ENCODE assay signal across 23 cellular contexts in the genomic region with DNA sequence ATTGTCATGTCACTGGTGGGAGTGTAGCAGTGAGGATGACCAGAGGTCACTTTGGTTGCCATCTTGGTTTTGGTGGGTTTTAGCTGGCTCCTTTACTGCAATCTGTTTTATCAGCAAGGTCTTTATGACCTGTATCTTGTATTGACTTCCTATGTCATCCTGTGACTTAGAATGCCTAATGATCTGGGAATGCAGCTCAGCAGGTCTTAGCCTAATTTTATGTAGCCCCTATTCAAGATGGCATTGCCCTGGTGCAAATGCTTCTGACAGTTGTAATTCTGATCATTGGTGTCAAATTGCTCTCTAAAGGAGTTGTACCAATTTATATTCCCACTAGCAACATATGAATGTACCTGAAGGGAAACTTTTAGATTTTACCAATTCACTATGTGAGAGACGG.
DNase-seq lines count a peak whose midpoint lies in the region; ATAC-seq, FAIRE-seq and TF ChIP-seq lines count a peak whose summit lies in the region.
"Had no signal": no experiment of that assay in that cellular context is flagged by ENCODE, and none has a peak within 500 bp of the region (broad histone marks: within the 10 kb centered on the region; RNA-seq: fewer than 3 reads in every experiment).

No MANE protein-coding gene starts in this region.

- TF ChIP-seq CTCF in PC-3 (conservative IDR thresholded peaks at IDR 0.05; ENCODE audit: low read depth, low read length), result no peak
- no peak for TF ChIP-seq CTCF in K562 (IDR thresholded peaks at IDR 0.05 in 2 of 3, conservative IDR thresholded peaks at IDR 0.05 in 1 of 3; ENCODE audit: insufficient read depth in 2 of 3, low read depth in 1 of 3, low read length in 3 of 3)
- no peak for TF ChIP-seq CTCF in epithelial cell of esophagus (IDR thresholded peaks at IDR 0.05; ENCODE audit: insufficient read depth, low read depth, low read length, missing control alignments)

- intact Hi-C loops in PC-3 (cut with micrococcal nuclease), result no loop called here
- intact Hi-C loops in K562 (cut with micrococcal nuclease), result loop anchor here (10.0 kb wide), 1 partner anchor 106 kb away; no protein-coding TSS in a partner anchor

- ATAC-seq in PC-3 (no peak), K562 (no peak), HG03457 (IDR thresholded peaks at IDR 0.05; ENCODE audit: unreplicated experiment) (no peak)
- ATAC-seq: A549; CD8-positive, alpha-beta T cell; GM12878 had no signal

- no peak for TF ChIP-seq EP300 in K562 (IDR thresholded peaks at IDR 0.05; ENCODE audit: low read length)

- POLR2A ChIA-PET in PC-3 (lab: Charles Lee; ENCODE audit: unreplicated experiment), result no interaction called here
- POLR2A ChIA-PET in K562 (lab: Yijun Ruan, JAX), result no interaction called here

- 0 out of 2 replicates have a peak overlapping the region, but pooled peaks have one; percentile 14 for H3K27ac ChIP-seq in PC-3 (ENCODE audit: low read length)
- no peak overlapping the region for H3K27ac ChIP-seq in K562 (ENCODE audit: extremely low read depth, low read depth, low read length)
- H3K27ac ChIP-seq: 22Rv1; A549; BLaER1 treated with 17β-estradiol and CSF1 and Interleukin-3, amounts not matched to agents 10 nM and 100 nM; C4-2B had no signal

- H3K9me1 ChIP-seq in K562 (ENCODE audit: control insufficient read depth, insufficient read depth, low read length), result no peaks in the 10 kb centered on the region

- CTCF ChIA-PET in PC-3 (lab: Charles Lee) (no interaction called here), K562 (lab: Yijun Ruan, JAX; ENCODE audit: low intra/inter-chr PET ratio) (no interaction called here)

- no peaks in the 10 kb centered on the region for H3K9me2 ChIP-seq in PC-3 (replicated peaks; ENCODE audit: low read length)

- 0 out of 2 replicates have a peak overlapping the region, but pooled peaks have one; percentile 4 for H3K4me2 ChIP-seq in PC-3 (ENCODE audit: low read length)
- no peak overlapping the region for H3K4me2 ChIP-seq in K562 (ENCODE audit: insufficient read depth, low read length)
- H3K4me2 ChIP-seq: A549; BLaER1 treated with 17β-estradiol and CSF1 and Interleukin-3, amounts not matched to agents 10 nM and 100 nM had no signal

- H3K79me2 ChIP-seq in PC-3 (ENCODE audit: low read length) (no peaks in the 10 kb centered on the region), K562 (ENCODE audit: control insufficient read depth, insufficient read depth, low read length) (no peaks in the 10 kb centered on the region)

- WGBS in K562 (ENCODE audit: insufficient coverage, low coverage, missing lambda C conversion rate), result 100% methylated on average over 1 of the region's 1 CpG

- BruUV-seq in PC-3 (replicated peaks; lab: Mats Ljungman, UMichigan) (no TSS peak), K562 (replicated peaks; lab: Mats Ljungman, UMichigan) (no TSS peak)

- H3F3A ChIP-seq in PC-3 (ENCODE audit: low read length, unreplicated experiment), result no peaks in the 10 kb centered on the region

- no peak for TF ChIP-seq POLR2A in K562 (conservative IDR thresholded peaks at IDR 0.05)

- no peak overlapping the region for H3K4me3 ChIP-seq in PC-3 (ENCODE audit: low read length)
- H3K4me3 ChIP-seq in K562, result no peak overlapping the region
- no peak overlapping the region for H3K4me3 ChIP-seq in epithelial cell of esophagus (ENCODE audit: low read length)
- H3K4me3 ChIP-seq in HAP-1, result no peak overlapping the region
- H3K4me3 ChIP-seq: A549; BLaER1 treated with 17β-estradiol and CSF1 and Interleukin-3, amounts not matched to agents 10 nM and 100 nM; GM12878 had no signal

- H3K36me3 ChIP-seq in PC-3 (ENCODE audit: low read depth, low read length), result no peaks in the 10 kb centered on the region
- no peaks in the 10 kb centered on the region for H3K36me3 ChIP-seq in K562 (ENCODE audit: control insufficient read depth, insufficient read depth, low read length)
- H3K36me3 ChIP-seq in HAP-1 (replicated peaks), result no peaks in the 10 kb centered on the region
- H3K36me3 ChIP-seq: BLaER1 treated with 17β-estradiol and CSF1 and Interleukin-3, amounts not matched to agents 10 nM and 100 nM had no signal

- H3K27me3 ChIP-seq in PC-3 (ENCODE audit: low read length) (no peaks in the 10 kb centered on the region), K562 (ENCODE audit: control insufficient read depth in 2 of 2, insufficient read depth in 2 of 2, low read length in 2 of 2) (no peaks in the 10 kb centered on the region), HAP-1 (ENCODE audit: low read depth) (no peaks in the 10 kb centered on the region)
- H3K27me3 ChIP-seq: BLaER1 treated with 17β-estradiol and CSF1 and Interleukin-3, amounts not matched to agents 10 nM and 100 nM had no signal

- H3K4me1 ChIP-seq in PC-3 (ENCODE audit: insufficient read depth, low read length) (peaks cover 11% of the 10 kb centered on the region), K562 (replicated peaks in 1 of 2; ENCODE audit: control insufficient read depth in 2 of 2, insufficient read depth in 2 of 2, low read length in 2 of 2) (no peaks in the 10 kb centered on the region), HAP-1 (no peaks in the 10 kb centered on the region)
- H3K4me1 ChIP-seq: A549 had no signal

- DNase-seq in PC-3 (peak; percentile 67), K562 (ENCODE audit: extremely low read depth in 1 of 4, low spot score in 3 of 4) (no peak), epithelial cell of esophagus (ENCODE audit: low read depth) (peak; percentile 30), COR-L47 (lab: John Stamatoyannopoulos, UW) (no peak), HAP-1 (ENCODE audit: low spot score in 2 of 2) (no peak)
- DNase-seq: AML-193; CD4-positive, alpha-beta T cell; CD8-positive, alpha-beta T cell; DMS 273 treated with DMSO at 0.1 percent for 48 hours; DMS153; DMS53; DMS79; DND-41; EL; GDM1 had no signal

- TF ChIP-seq RAD21 in K562 (CRISPR knock-in tag; conservative IDR thresholded peaks at IDR 0.05 in 1 of 2, IDR thresholded peaks at IDR 0.05 in 1 of 2), result no peak

- no peak overlapping the region for H3K9ac ChIP-seq in PC-3 (ENCODE audit: low read length)
- H3K9ac ChIP-seq in K562 (ENCODE audit: insufficient read depth in 1 of 2, low read depth in 2 of 2, low read length in 2 of 2), result no peak overlapping the region
- H3K9ac ChIP-seq: BLaER1 treated with 17β-estradiol and CSF1 and Interleukin-3, amounts not matched to agents 10 nM and 100 nM had no signal

- FAIRE-seq in K562 (lab: Jason Lieb, UNC), result no peak
- FAIRE-seq: A549, GM12878, GM12892, GM18507 had no signal

- H4K20me1 ChIP-seq in PC-3 (ENCODE audit: low read length), result no peaks in the 10 kb centered on the region
- H4K20me1 ChIP-seq in K562 (replicated peaks; ENCODE audit: control insufficient read depth, insufficient read depth, low read length), result no peaks in the 10 kb centered on the region
- H4K20me1 ChIP-seq: BLaER1 treated with 17β-estradiol and CSF1 and Interleukin-3, amounts not matched to agents 10 nM and 100 nM had no signal

- H3K9me3 ChIP-seq in PC-3 (ENCODE audit: low read length) (no peaks in the 10 kb centered on the region), K562 (replicated peaks; ENCODE audit: control insufficient read depth, insufficient read depth, low read depth, low read length) (no peaks in the 10 kb centered on the region), HAP-1 (no peaks in the 10 kb centered on the region)

- H2AFZ ChIP-seq in PC-3 (ENCODE audit: low read length), result 0 out of 2 replicates have a peak overlapping the region, but pooled peaks have one; percentile 29
- H2AFZ ChIP-seq in K562 (ENCODE audit: low read depth, low read length), result 0 out of 2 replicates have a peak overlapping the region, but pooled peaks have one; percentile 57

- in situ Hi-C loops in K562 (cut with MboI) (no loop called here), HAP-1 (cut with MboI; ENCODE audit: low sequenced_read_pairs) (no loop called here)

TF ChIP-seq in K562, 482 proteins besides CTCF, POLR2A, EP300 and RAD21:
- TF ChIP-seq SMAD1 (IDR thresholded peaks at IDR 0.05; ENCODE audit: low read depth, low read length, partially characterized antibody) (no peak), ARNT (IDR thresholded peaks at IDR 0.05) (no peak), ZKSCAN8 (CRISPR knock-in tag; IDR thresholded peaks at IDR 0.05) (peak; percentile 53; the same call in 1 of the 2 replicates), KLF13 (tag; IDR thresholded peaks at IDR 0.05; ENCODE audit: borderline replicate concordance, low read depth) (no peak), STAT5B (CRISPR knock-in tag; IDR thresholded peaks at IDR 0.05) (no peak), POLR2G (IDR thresholded peaks at IDR 0.05; ENCODE audit: low read depth, low read length) (no peak), YY1 (IDR thresholded peaks at IDR 0.05; ENCODE audit: borderline replicate concordance in 1 of 3, control insufficient read depth in 1 of 3, extremely low read depth in 1 of 3, insufficient read depth in 3 of 3, insufficient read length in 1 of 3, insufficient replicate concordance in 2 of 3, low read depth in 1 of 3, low read length in 2 of 3) (peak in 1 of 3 experiments; percentile 17)
- TF ChIP-seq, protein P1, sequence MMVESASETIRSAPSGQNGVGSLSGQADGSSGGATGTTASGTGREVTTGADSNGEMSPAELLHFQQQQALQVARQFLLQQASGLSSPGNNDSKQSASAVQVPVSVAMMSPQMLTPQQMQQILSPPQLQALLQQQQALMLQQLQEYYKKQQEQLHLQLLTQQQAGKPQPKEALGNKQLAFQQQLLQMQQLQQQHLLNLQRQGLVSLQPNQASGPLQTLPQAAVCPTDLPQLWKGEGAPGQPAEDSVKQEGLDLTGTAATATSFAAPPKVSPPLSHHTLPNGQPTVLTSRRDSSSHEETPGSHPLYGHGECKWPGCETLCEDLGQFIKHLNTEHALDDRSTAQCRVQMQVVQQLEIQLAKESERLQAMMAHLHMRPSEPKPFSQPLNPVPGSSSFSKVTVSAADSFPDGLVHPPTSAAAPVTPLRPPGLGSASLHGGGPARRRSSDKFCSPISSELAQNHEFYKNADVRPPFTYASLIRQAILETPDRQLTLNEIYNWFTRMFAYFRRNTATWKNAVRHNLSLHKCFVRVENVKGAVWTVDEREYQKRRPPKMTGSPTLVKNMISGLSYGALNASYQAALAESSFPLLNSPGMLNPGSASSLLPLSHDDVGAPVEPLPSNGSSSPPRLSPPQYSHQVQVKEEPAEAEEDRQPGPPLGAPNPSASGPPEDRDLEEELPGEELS (CRISPR knock-in tag; IDR thresholded peaks at IDR 0.05; ENCODE audit: borderline replicate concordance), result no peak

Comparison
In these comparisons a context has a peak if more than half of its experiments do, and no peak if none do; other contexts are left out.
1. DNase-seq: peak in PC-3 (single experiment) and epithelial cell of esophagus (single experiment); none in K562 (0 of 4), COR-L47 (single experiment) and HAP-1 (0 of 2).